ENCODE assay signal across 8 cellular contexts in genomic region chr7:6644728-6645127, GRCh38.
"Had no signal": no experiment of that assay in that cellular context is flagged by ENCODE, and none has a peak within 500 bp of the region (broad histone marks: within the 10 kb centered on the region; RNA-seq: fewer than 3 reads in every experiment).

No MANE protein-coding gene starts in this region.

- H3K4me3 ChIP-seq: GM23338 had no signal

- FAIRE-seq: H1, H54, HepG2 had no signal

- H3K27ac ChIP-seq: HL-60 had no signal

- H3K9me3 Mint-ChIP-seq: GM23338, IgD-negative memory B cell had no signal

- H3K27ac Mint-ChIP-seq: GM23338, IgD-negative memory B cell had no signal

- H3K4me3 Mint-ChIP-seq: GM23338, IgD-negative memory B cell had no signal

- DNase-seq: HCEC 1CT, KBM-7 had no signal

- ATAC-seq: GM23338, HepG2 had no signal
